In the genomic region with DNA sequence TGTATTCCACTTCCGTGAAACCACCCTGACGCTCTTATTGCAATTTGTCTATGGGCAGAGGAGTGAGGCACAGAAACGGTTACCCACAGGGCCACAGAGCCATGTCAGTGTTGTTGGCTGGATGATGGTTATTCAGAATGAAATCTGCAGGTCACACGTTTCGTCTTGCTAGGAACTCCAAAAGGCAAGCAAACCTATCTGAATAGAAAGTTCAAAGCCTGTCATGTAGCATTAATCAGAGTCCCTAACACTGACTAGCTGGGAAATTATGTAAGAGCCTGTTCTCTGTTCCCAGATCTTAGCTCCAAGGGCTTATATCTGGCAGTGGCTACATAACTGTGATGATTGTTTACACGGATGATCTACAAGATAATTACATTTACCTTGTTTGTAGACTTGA, we compare ENCODE assay signal across 24 cellular contexts. TPM values are rescaled to one million over a fixed set of nuclear protein-coding genes. Genes with fewer than 3 reads are reported as not detected.
DNase-seq lines count a peak whose midpoint lies in the region; ATAC-seq and TF ChIP-seq lines count a peak whose summit lies in the region.
"Had no signal": no experiment of that assay in that cellular context is flagged by ENCODE, and none has a peak within 500 bp of the region (broad histone marks: within the 10 kb centered on the region; RNA-seq: fewer than 3 reads in every experiment).

No MANE protein-coding gene starts in this region.

- no peak overlapping the region for H3K27ac Mint-ChIP-seq in effector memory CD8-positive, alpha-beta T cell
- H3K27ac Mint-ChIP-seq: activated CD8-positive, alpha-beta T cell treated with anti-CD3 and anti-CD28 coated beads for 36 hours; activated naive CD4-positive, alpha-beta T cell treated with anti-CD3 and anti-CD28 coated beads, Interleukin-2, amount 10 ng/mL, durations not matched to agents 7 days and 5 days; activated T-cell treated with anti-CD3 and anti-CD28 coated beads, Interleukin-2, amount 50 U/mL, for 24 hours; CD4-positive, CD25-positive, alpha-beta regulatory T cell; HFFc6; naive thymus-derived CD8-positive, alpha-beta T cell; T-helper 1 cell treated with Interleukin-12 subunit alpha and Interleukin-12 subunit beta and Interleukin-4 antibody, amounts not matched to agents 30 μg/mL and 1 μg/mL, for 36 hours had no signal

- no peak overlapping the region for H3K27ac ChIP-seq in HUES64 (ENCODE audit: low read depth, low read length)
- no peak overlapping the region for H3K27ac ChIP-seq in neural cell (ENCODE audit: low read length)
- H3K27ac ChIP-seq: suprapubic skin had no signal

- TF ChIP-seq EP300 in neural cell (conservative IDR thresholded peaks at IDR 0.05; ENCODE audit: poor library complexity, severe bottlenecking), result no peak

- no peak overlapping the region for H3K4me3 Mint-ChIP-seq in effector memory CD8-positive, alpha-beta T cell
- H3K4me3 Mint-ChIP-seq: activated CD8-positive, alpha-beta T cell treated with anti-CD3 and anti-CD28 coated beads for 36 hours; activated naive CD4-positive, alpha-beta T cell treated with anti-CD3 and anti-CD28 coated beads, Interleukin-2, amount 10 ng/mL, durations not matched to agents 7 days and 5 days; activated T-cell treated with anti-CD3 and anti-CD28 coated beads, Interleukin-2, amount 50 U/mL, for 24 hours; CD4-positive, CD25-positive, alpha-beta regulatory T cell; HFFc6; T-helper 1 cell treated with Interleukin-12 subunit alpha and Interleukin-12 subunit beta and Interleukin-4 antibody, amounts not matched to agents 30 μg/mL and 1 μg/mL, for 36 hours had no signal

- no peaks in the 10 kb centered on the region for H3K9me2 ChIP-seq in neural cell (ENCODE audit: insufficient read depth, low read length)

- no peaks in the 10 kb centered on the region for H3K4me1 Mint-ChIP-seq in effector memory CD8-positive, alpha-beta T cell (ENCODE audit: low read depth in 2 of 2)
- H3K4me1 Mint-ChIP-seq: activated naive CD4-positive, alpha-beta T cell treated with anti-CD3 and anti-CD28 coated beads, Interleukin-2, amount 10 ng/mL, durations not matched to agents 7 days and 5 days; CD4-positive, CD25-positive, alpha-beta regulatory T cell had no signal

- no peak overlapping the region for H3K9ac ChIP-seq in HUES64 (ENCODE audit: low read depth, low read length)
- no peak overlapping the region for H3K9ac ChIP-seq in neural cell (ENCODE audit: low read length)

- TF ChIP-seq CTCF in neural cell (IDR thresholded peaks at IDR 0.05; ENCODE audit: poor library complexity, severe bottlenecking), result no peak

- H3K9me3 Mint-ChIP-seq in effector memory CD8-positive, alpha-beta T cell, result peaks cover 3 to 4% of the 10 kb centered on the region in 2 donors
- H3K9me3 Mint-ChIP-seq: activated CD8-positive, alpha-beta T cell treated with anti-CD3 and anti-CD28 coated beads for 36 hours; activated naive CD4-positive, alpha-beta T cell treated with anti-CD3 and anti-CD28 coated beads, Interleukin-2, amount 10 ng/mL, durations not matched to agents 7 days and 5 days; activated T-cell treated with anti-CD3 and anti-CD28 coated beads, Interleukin-2, amount 50 U/mL, for 24 hours; HFFc6; T-helper 1 cell treated with Interleukin-12 subunit alpha and Interleukin-12 subunit beta and Interleukin-4 antibody, amounts not matched to agents 30 μg/mL and 1 μg/mL, for 36 hours had no signal

- H3K4me3 ChIP-seq in HUES64 (ENCODE audit: low read length) (peak overlapping the region; percentile 67), neural cell (ENCODE audit: low read length) (peak overlapping the region; percentile 77)
- H3K4me3 ChIP-seq: K562, suprapubic skin had no signal

- H3K36me3 Mint-ChIP-seq in effector memory CD8-positive, alpha-beta T cell (ENCODE audit: insufficient read depth), result no peaks in the 10 kb centered on the region
- H3K36me3 Mint-ChIP-seq: activated naive CD4-positive, alpha-beta T cell treated with anti-CD3 and anti-CD28 coated beads, Interleukin-2, amount 10 ng/mL, durations not matched to agents 7 days and 5 days; CD4-positive, CD25-positive, alpha-beta regulatory T cell; naive thymus-derived CD8-positive, alpha-beta T cell had no signal

- ATAC-seq in HG03469 (IDR thresholded peaks at IDR 0.05; ENCODE audit: unreplicated experiment), result no peak
- ATAC-seq in effector memory CD8-positive, alpha-beta T cell (replicated peaks), result no peak
- ATAC-seq in GM21529 (IDR thresholded peaks at IDR 0.05; ENCODE audit: unreplicated experiment), result no peak
- ATAC-seq: activated CD8-positive, alpha-beta T cell treated with anti-CD3 and anti-CD28 coated beads for 36 hours; K562; naive thymus-derived CD8-positive, alpha-beta T cell; Right ventricle myocardium inferior had no signal

- no peak overlapping the region for H2AFZ ChIP-seq in neural cell (ENCODE audit: low read depth, low read length)

- H3K4me2 ChIP-seq in neural cell (ENCODE audit: low read length), result peak overlapping the region; percentile 92

- 34% methylated on average over 5 of the region's 6 CpGs for WGBS in HUES64

- H3K4me1 ChIP-seq in HUES64 (ENCODE audit: insufficient read depth, low read length), result no peaks in the 10 kb centered on the region

- H3F3A ChIP-seq in neural cell (ENCODE audit: insufficient read depth, low read length, poor library complexity, severe bottlenecking), result no peaks in the 10 kb centered on the region

- DNase-seq in Ammon's horn (ENCODE audit: low spot score), result peak; percentile 7
- peak; percentile 52 for DNase-seq in cerebellum (ENCODE audit: low spot score)
- DNase-seq in effector memory CD8-positive, alpha-beta T cell, result no peak
- DNase-seq in activated effector memory CD4-positive, alpha-beta T cell treated with anti-CD3 and anti-CD28 coated beads, Interleukin-2, amount 50 U/mL, for 16 hours, result no peak
- DNase-seq: activated CD8-positive, alpha-beta T cell treated with anti-CD3 and anti-CD28 coated beads for 36 hours; activated naive CD4-positive, alpha-beta T cell treated with anti-CD3 and anti-CD28 coated beads, Interleukin-2, amount 10 ng/mL, durations not matched to agents 7 days and 5 days; activated T-cell treated with anti-CD3 and anti-CD28 coated beads, Interleukin-2, amount 50 U/mL, for 24 hours; CD4-positive, CD25-positive, alpha-beta regulatory T cell; cortex of kidney; HFFc6; kidney glomerular epithelial cell; mesenchymal stem cell; naive thymus-derived CD8-positive, alpha-beta T cell; NCI-H2029; NCI-H446 treated with DMSO at 0.1 percent for 48 hours had no signal

- H3K36me3 ChIP-seq in HUES64 (ENCODE audit: insufficient read depth, low read length) (no peaks in the 10 kb centered on the region), neural cell (ENCODE audit: insufficient read depth, low read length) (no peaks in the 10 kb centered on the region)
- H3K36me3 ChIP-seq: suprapubic skin had no signal

- no peaks in the 10 kb centered on the region for H3K9me3 ChIP-seq in HUES64 (ENCODE audit: insufficient read depth, low read depth, low read length)
- no peaks in the 10 kb centered on the region for H3K9me3 ChIP-seq in neural cell (ENCODE audit: low read length)
- H3K9me3 ChIP-seq: suprapubic skin had no signal

- H4K20me1 ChIP-seq in neural cell (ENCODE audit: insufficient read depth), result no peaks in the 10 kb centered on the region

- TF ChIP-seq RAD21 in neural cell (conservative IDR thresholded peaks at IDR 0.05), result no peak

- peaks cover 11 to 20% of the 10 kb centered on the region in 2 donors for H3K27me3 Mint-ChIP-seq in effector memory CD8-positive, alpha-beta T cell

- H3K79me2 ChIP-seq in neural cell (replicated peaks; ENCODE audit: insufficient read depth, low read length), result no peaks in the 10 kb centered on the region

- H3K27me3 ChIP-seq in HUES64 (ENCODE audit: insufficient read depth, low read length) (peaks cover 61% of the 10 kb centered on the region), neural cell (ENCODE audit: insufficient read depth, low read depth, low read length) (peaks cover 44% of the 10 kb centered on the region)

TF ChIP-seq in neural cell, 6 proteins besides CTCF, POLR2A, EP300 and RAD21:
- TF ChIP-seq REST (IDR thresholded peaks at IDR 0.05; ENCODE audit: borderline replicate concordance), result no peak
- TF ChIP-seq TAF1 (IDR thresholded peaks at IDR 0.05; ENCODE audit: low read depth), result no peak
- no peak for TF ChIP-seq EZH2 (IDR thresholded peaks at IDR 0.05; ENCODE audit: borderline replicate concordance, insufficient read depth, low read length, poor library complexity, severe bottlenecking)
- TF ChIP-seq MXI1 (conservative IDR thresholded peaks at IDR 0.05; ENCODE audit: poor library complexity, severe bottlenecking), result no peak
- no peak for TF ChIP-seq POLR2AphosphoS5 (IDR thresholded peaks at IDR 0.05)
- TF ChIP-seq SMC3 (conservative IDR thresholded peaks at IDR 0.05; ENCODE audit: poor library complexity), result no peak

RNA-seq across cellular contexts. Expression of gene SYNPR, which starts 1.3 kb away (rescaled TPM):
- polyA plus RNA-seq in HUES64 (2013, experiment 1 of 2), result not detected
- polyA plus RNA-seq in HUES64 (2013, experiment 2 of 2), result 0.32 TPM
- total RNA-seq in cerebellum, result 6.1 TPM
- 2.0 and 4.4 TPM in 2 replicates for polyA plus RNA-seq in neural cell
- polyA minus RNA-seq in neural cell, result 1.2 and 1.5 TPM in 2 replicates
- total RNA-seq: activated CD8-positive, alpha-beta T cell treated with anti-CD3 and anti-CD28 coated beads for 36 hours; CD4-positive, CD25-positive, alpha-beta regulatory T cell; endothelial cell of umbilical vein; HFFc6; K562; naive thymus-derived CD8-positive, alpha-beta T cell; Right ventricle myocardium inferior; suprapubic skin had no signal
- polyA plus RNA-seq: CD4-positive, CD25-positive, alpha-beta regulatory T cell; endothelial cell of umbilical vein; K562; naive thymus-derived CD8-positive, alpha-beta T cell had no signal

Comparison
In these comparisons a context has a peak if more than half of its experiments do, and no peak if none do; other contexts are left out.
1. DNase-seq: peak in Ammon's horn (single experiment) and cerebellum (single experiment); none in effector memory CD8-positive, alpha-beta T cell (0 of 3) and activated effector memory CD4-positive, alpha-beta T cell treated with anti-CD3 and anti-CD28 coated beads, Interleukin-2, amount 50 U/mL, for 16 hours (single experiment).